Comparison of ENCODE assay signal across 11 cellular contexts in genomic region chr9:33793496-33793895, GRCh38. TPM values are rescaled to one million over a fixed set of nuclear protein-coding genes. Genes with fewer than 3 reads are reported as not detected.
"Had no signal": no experiment of that assay in that cellular context is flagged by ENCODE, and none has a peak within 500 bp of the region (broad histone marks: within the 10 kb centered on the region; RNA-seq: fewer than 3 reads in every experiment).

No MANE protein-coding gene starts in this region.

RNA-seq across cellular contexts. Expression of gene PRSS3, which starts 1.9 kb away (rescaled TPM):
- total RNA-seq: activated B cell treated with CpG ODN at 0.5 μM for 24 hours; activated CD4-positive, alpha-beta memory T cell treated with anti-CD3 and anti-CD28 coated beads for 36 hours; activated CD4-positive, alpha-beta memory T cell treated with anti-CD3 and anti-CD28 coated beads, Interleukin-2, amount 10 ng/mL, durations not matched to agents 7 days and 5 days; activated CD4-positive, alpha-beta T cell treated with anti-CD3 and anti-CD28 coated beads for 36 hours; activated CD4-positive, alpha-beta T cell treated with anti-CD3 and anti-CD28 coated beads, Interleukin-2, amount 10 ng/mL, durations not matched to agents 24 days and 14 days; activated CD4-positive, alpha-beta T cell treated with anti-CD3 and anti-CD28 coated beads, Interleukin-2, amount 10 ng/mL, durations not matched to agents 7 days and 5 days; activated CD8-positive, alpha-beta memory T cell treated with anti-CD3 and anti-CD28 coated beads, Interleukin-2, amount 10 ng/mL, durations not matched to agents 7 days and 5 days; activated CD8-positive, alpha-beta T cell treated with anti-CD3 and anti-CD28 coated beads for 36 hours; activated CD8-positive, alpha-beta T cell treated with anti-CD3 and anti-CD28 coated beads, Interleukin-2, amount 10 ng/mL, durations not matched to agents 7 days and 5 days; T-helper 1 cell treated with Interleukin-12 subunit alpha and Interleukin-12 subunit beta and Interleukin-4 antibody, amounts not matched to agents 30 ng/mL and 1 ng/mL, for 36 hours; T-helper 17 cell had no signal
